ENCODE assay signal across 15 cellular contexts in genomic region chr4:66554844-66555243, GRCh38.
"Had no signal": no experiment of that assay in that cellular context is flagged by ENCODE, and none has a peak within 500 bp of the region (broad histone marks: within the 10 kb centered on the region; RNA-seq: fewer than 3 reads in every experiment).

No MANE protein-coding gene starts in this region.

- ATAC-seq: activated naive CD8-positive, alpha-beta T cell treated with anti-CD3 and anti-CD28 coated beads, Interleukin-2, amount 50 U/mL, for 24 hours; left lobe of liver; stimulated activated naive CD8-positive, alpha-beta T cell treated with anti-CD3 and anti-CD28 coated beads, Interleukin-15, amount 100 ng/mL, for 72 hours had no signal

- H3K9me3 ChIP-seq: thoracic aorta had no signal

- H3K36me3 ChIP-seq: thoracic aorta had no signal

- DNase-seq: activated B cell treated with CpG ODN at 0.5 μM for 24 hours; activated CD4-positive, alpha-beta T cell treated with anti-CD3 and anti-CD28 coated beads, Interleukin-2, amount 10 ng/mL, durations not matched to agents 24 days and 14 days; activated CD8-positive, alpha-beta memory T cell treated with anti-CD3 and anti-CD28 coated beads for 24 hours; activated naive CD4-positive, alpha-beta T cell treated with Interleukin-2 at 50 U/mL for 16 hours; activated naive CD8-positive, alpha-beta T cell treated with anti-CD3 and anti-CD28 coated beads, Interleukin-2, amount 50 U/mL, for 24 hours; central memory CD4-positive, alpha-beta T cell; effector memory CD4-positive, alpha-beta T cell; erythroblast; glutamatergic neuron; stimulated activated CD4-positive, alpha-beta T cell treated with anti-CD3 and anti-CD28 coated beads, Interleukin-15, amount 100 ng/mL, for 24 hours; stimulated activated CD4-positive, alpha-beta T cell treated with anti-CD3 and anti-CD28 coated beads, Interleukin-4, amount 100 ng/mL, for 4 hours; stimulated activated naive CD8-positive, alpha-beta T cell treated with anti-CD3 and anti-CD28 coated beads, Interleukin-15, amount 100 ng/mL, for 72 hours had no signal

- FAIRE-seq: urothelium cell line had no signal

- H3K27ac ChIP-seq: thoracic aorta had no signal

- H3K4me3 ChIP-seq: thoracic aorta had no signal
